In the genomic region with DNA sequence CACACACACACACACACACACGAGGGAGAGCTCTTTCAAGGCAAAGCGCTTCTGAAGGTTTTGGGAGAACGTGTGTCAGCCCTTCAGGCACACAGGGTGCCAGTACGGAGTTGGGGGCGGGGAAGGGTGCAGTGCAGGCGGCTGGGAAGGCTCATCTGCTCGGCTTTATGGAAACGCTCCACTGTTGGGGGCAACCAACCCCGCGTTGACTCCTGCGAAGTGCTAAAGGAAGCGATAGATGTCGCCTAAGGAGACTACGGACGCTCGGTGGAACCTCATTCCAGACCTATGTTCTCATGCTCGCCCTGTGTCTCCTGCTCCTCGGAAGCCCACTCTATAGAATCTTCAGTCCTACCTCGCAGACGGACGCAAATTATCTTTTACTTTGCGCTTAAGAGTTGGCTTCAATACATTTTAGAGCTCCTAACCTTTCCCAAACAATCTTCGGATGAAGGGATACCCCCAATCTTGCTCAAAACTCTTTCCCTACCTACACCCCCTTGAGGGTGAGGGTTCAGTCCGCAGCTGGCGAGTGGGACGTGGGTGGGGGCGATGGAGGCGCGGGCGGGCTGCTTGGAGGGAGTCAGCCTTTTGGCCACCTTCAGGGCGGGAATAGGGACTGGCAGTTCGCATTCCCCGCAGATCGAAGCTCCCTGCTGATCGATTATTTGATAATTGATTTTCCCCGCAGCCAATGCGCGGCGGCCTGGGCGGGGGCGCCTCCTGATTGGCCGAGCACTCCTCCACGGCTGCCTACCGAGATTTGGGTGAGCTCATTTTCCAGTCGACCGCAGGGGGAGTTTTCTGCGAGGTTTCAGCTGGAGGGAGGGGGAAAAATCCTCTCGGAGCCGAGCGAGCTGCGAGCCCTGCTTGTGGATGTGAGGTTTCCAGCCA, we compare ENCODE assay signal across 1 cellular context.
A peak's percentile ranks its signal among the peaks of the same experiment; 100 is the strongest.
TF ChIP-seq lines count a peak whose summit lies in the region.

No MANE protein-coding gene starts in this region.

TF ChIP-seq in HepG2, 621 proteins besides CTCF, POLR2A, EP300 and RAD21 (continued from another document and continues in another):
- TF ChIP-seq, protein P1, sequence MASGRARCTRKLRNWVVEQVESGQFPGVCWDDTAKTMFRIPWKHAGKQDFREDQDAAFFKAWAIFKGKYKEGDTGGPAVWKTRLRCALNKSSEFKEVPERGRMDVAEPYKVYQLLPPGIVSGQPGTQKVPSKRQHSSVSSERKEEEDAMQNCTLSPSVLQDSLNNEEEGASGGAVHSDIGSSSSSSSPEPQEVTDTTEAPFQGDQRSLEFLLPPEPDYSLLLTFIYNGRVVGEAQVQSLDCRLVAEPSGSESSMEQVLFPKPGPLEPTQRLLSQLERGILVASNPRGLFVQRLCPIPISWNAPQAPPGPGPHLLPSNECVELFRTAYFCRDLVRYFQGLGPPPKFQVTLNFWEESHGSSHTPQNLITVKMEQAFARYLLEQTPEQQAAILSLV (CRISPR knock-in tag; IDR thresholded peaks at IDR 0.05; ENCODE audit: borderline replicate concordance): no peak; the same call in 1 of the 2 replicates
- no peak for TF ChIP-seq MXD4 (CRISPR knock-in tag; IDR thresholded peaks at IDR 0.05)
- no peak for TF ChIP-seq ZNF260 (CRISPR knock-in tag; IDR thresholded peaks at IDR 0.05; ENCODE audit: borderline replicate concordance, low read depth)
- no peak for TF ChIP-seq ZNF354B (CRISPR knock-in tag; IDR thresholded peaks at IDR 0.05)
- peak; percentile 59; the same call in 1 of the 2 replicates for TF ChIP-seq SOX5 (CRISPR knock-in tag; IDR thresholded peaks at IDR 0.05; ENCODE audit: borderline replicate concordance)
- TF ChIP-seq, protein P2, sequence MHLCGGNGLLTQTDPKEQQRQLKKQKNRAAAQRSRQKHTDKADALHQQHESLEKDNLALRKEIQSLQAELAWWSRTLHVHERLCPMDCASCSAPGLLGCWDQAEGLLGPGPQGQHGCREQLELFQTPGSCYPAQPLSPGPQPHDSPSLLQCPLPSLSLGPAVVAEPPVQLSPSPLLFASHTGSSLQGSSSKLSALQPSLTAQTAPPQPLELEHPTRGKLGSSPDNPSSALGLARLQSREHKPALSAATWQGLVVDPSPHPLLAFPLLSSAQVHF (CRISPR knock-in tag; IDR thresholded peaks at IDR 0.05): 0 out of 2 replicates have a peak, but pooled peaks have one; percentile 33
- 0 out of 2 replicates have a peak, but pooled peaks have one; percentile 63 for TF ChIP-seq ZSCAN25 (CRISPR knock-in tag; IDR thresholded peaks at IDR 0.05)
- no peak for TF ChIP-seq RELA (CRISPR knock-in tag; IDR thresholded peaks at IDR 0.05)
- TF ChIP-seq RARA (CRISPR knock-in tag; IDR thresholded peaks at IDR 0.05): no peak
- TF ChIP-seq, protein P3, sequence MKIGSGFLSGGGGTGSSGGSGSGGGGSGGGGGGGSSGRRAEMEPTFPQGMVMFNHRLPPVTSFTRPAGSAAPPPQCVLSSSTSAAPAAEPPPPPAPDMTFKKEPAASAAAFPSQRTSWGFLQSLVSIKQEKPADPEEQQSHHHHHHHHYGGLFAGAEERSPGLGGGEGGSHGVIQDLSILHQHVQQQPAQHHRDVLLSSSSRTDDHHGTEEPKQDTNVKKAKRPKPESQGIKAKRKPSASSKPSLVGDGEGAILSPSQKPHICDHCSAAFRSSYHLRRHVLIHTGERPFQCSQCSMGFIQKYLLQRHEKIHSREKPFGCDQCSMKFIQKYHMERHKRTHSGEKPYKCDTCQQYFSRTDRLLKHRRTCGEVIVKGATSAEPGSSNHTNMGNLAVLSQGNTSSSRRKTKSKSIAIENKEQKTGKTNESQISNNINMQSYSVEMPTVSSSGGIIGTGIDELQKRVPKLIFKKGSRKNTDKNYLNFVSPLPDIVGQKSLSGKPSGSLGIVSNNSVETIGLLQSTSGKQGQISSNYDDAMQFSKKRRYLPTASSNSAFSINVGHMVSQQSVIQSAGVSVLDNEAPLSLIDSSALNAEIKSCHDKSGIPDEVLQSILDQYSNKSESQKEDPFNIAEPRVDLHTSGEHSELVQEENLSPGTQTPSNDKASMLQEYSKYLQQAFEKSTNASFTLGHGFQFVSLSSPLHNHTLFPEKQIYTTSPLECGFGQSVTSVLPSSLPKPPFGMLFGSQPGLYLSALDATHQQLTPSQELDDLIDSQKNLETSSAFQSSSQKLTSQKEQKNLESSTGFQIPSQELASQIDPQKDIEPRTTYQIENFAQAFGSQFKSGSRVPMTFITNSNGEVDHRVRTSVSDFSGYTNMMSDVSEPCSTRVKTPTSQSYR (CRISPR knock-in tag; IDR thresholded peaks at IDR 0.05; ENCODE audit: borderline replicate concordance): peak; percentile 37; the same call in 1 of the 2 replicates
- no peak for TF ChIP-seq U2AF2 (IDR thresholded peaks at IDR 0.05; ENCODE audit: low read depth, low read length)
- TF ChIP-seq ZNF501 (CRISPR knock-in tag; IDR thresholded peaks at IDR 0.05): peak; percentile 65; the same call in 1 of the 2 replicates
- TF ChIP-seq DPF2 (CRISPR knock-in tag; IDR thresholded peaks at IDR 0.05; ENCODE audit: borderline replicate concordance, low read depth): no peak
- TF ChIP-seq YY1 (IDR thresholded peaks at IDR 0.05; ENCODE audit: insufficient read depth, insufficient replicate concordance, low read depth, low read length): peak; percentile 61
- TF ChIP-seq, protein P4, sequence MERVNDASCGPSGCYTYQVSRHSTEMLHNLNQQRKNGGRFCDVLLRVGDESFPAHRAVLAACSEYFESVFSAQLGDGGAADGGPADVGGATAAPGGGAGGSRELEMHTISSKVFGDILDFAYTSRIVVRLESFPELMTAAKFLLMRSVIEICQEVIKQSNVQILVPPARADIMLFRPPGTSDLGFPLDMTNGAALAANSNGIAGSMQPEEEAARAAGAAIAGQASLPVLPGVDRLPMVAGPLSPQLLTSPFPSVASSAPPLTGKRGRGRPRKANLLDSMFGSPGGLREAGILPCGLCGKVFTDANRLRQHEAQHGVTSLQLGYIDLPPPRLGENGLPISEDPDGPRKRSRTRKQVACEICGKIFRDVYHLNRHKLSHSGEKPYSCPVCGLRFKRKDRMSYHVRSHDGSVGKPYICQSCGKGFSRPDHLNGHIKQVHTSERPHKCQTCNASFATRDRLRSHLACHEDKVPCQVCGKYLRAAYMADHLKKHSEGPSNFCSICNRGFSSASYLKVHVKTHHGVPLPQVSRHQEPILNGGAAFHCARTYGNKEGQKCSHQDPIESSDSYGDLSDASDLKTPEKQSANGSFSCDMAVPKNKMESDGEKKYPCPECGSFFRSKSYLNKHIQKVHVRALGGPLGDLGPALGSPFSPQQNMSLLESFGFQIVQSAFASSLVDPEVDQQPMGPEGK (CRISPR knock-in tag; IDR thresholded peaks at IDR 0.05): peak; percentile 65
- no peak for TF ChIP-seq AGO2 (optimal IDR thresholded peaks at IDR 0.05; ENCODE audit: low read depth, low read length)
- peak; percentile 30; the same call in 1 of the 2 replicates for TF ChIP-seq ZNF292 (CRISPR knock-in tag; IDR thresholded peaks at IDR 0.05; ENCODE audit: borderline replicate concordance, low read depth)
- TF ChIP-seq RBFOX2 (IDR thresholded peaks at IDR 0.05; ENCODE audit: low read depth, low read length): no peak
- TF ChIP-seq SOX6 (IDR thresholded peaks at IDR 0.05): no peak
- TF ChIP-seq SOX6 (CRISPR knock-in tag; IDR thresholded peaks at IDR 0.05): 0 out of 2 replicates have a peak, but pooled peaks have one; percentile 9
- no peak for TF ChIP-seq ZNF713 (CRISPR knock-in tag; IDR thresholded peaks at IDR 0.05)
- 0 out of 2 replicates have a peak, but pooled peaks have one; percentile 77 for TF ChIP-seq ZNF615 (CRISPR knock-in tag; IDR thresholded peaks at IDR 0.05; ENCODE audit: borderline replicate concordance)
- TF ChIP-seq ZNF777 (CRISPR knock-in tag; IDR thresholded peaks at IDR 0.05): no peak
- no peak for TF ChIP-seq ATM (IDR thresholded peaks at IDR 0.05; ENCODE audit: borderline replicate concordance)
- TF ChIP-seq KDM5B (CRISPR knock-in tag; IDR thresholded peaks at IDR 0.05; ENCODE audit: borderline replicate concordance): peak; percentile 59; the same call in 1 of the 2 replicates
- no peak for TF ChIP-seq ZNF776 (CRISPR knock-in tag; IDR thresholded peaks at IDR 0.05)
- TF ChIP-seq MED13 (CRISPR knock-in tag; IDR thresholded peaks at IDR 0.05): no peak
- TF ChIP-seq SRSF9 (IDR thresholded peaks at IDR 0.05; ENCODE audit: borderline replicate concordance, insufficient read depth, low read depth, low read length, poor library complexity, severe bottlenecking): no peak
- TF ChIP-seq, protein P5, sequence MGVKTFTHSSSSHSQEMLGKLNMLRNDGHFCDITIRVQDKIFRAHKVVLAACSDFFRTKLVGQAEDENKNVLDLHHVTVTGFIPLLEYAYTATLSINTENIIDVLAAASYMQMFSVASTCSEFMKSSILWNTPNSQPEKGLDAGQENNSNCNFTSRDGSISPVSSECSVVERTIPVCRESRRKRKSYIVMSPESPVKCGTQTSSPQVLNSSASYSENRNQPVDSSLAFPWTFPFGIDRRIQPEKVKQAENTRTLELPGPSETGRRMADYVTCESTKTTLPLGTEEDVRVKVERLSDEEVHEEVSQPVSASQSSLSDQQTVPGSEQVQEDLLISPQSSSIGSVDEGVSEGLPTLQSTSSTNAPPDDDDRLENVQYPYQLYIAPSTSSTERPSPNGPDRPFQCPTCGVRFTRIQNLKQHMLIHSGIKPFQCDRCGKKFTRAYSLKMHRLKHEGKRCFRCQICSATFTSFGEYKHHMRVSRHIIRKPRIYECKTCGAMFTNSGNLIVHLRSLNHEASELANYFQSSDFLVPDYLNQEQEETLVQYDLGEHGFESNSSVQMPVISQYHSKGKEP (CRISPR knock-in tag; IDR thresholded peaks at IDR 0.05): no peak
- TF ChIP-seq REXO4 (CRISPR knock-in tag; IDR thresholded peaks at IDR 0.05; ENCODE audit: borderline replicate concordance): no peak
- no peak for TF ChIP-seq RFXANK (CRISPR knock-in tag; IDR thresholded peaks at IDR 0.05)
- TF ChIP-seq FOXA1 (IDR thresholded peaks at IDR 0.05): no peak
- TF ChIP-seq FOXA1 (CRISPR knock-in tag; IDR thresholded peaks at IDR 0.05): no peak
- no peak for TF ChIP-seq GABPA (IDR thresholded peaks at IDR 0.05; ENCODE audit: low read depth, low read length)
- TF ChIP-seq GABPA (CRISPR knock-in tag; IDR thresholded peaks at IDR 0.05; ENCODE audit: low read depth): peak; percentile 33; the same call in 1 of the 2 replicates
- no peak; the same call in 1 of the 2 replicates for TF ChIP-seq MED1 (CRISPR knock-in tag; IDR thresholded peaks at IDR 0.05)
- no peak for TF ChIP-seq ZFAT (CRISPR knock-in tag; conservative IDR thresholded peaks at IDR 0.05)
- TF ChIP-seq ZNF335 (CRISPR knock-in tag; IDR thresholded peaks at IDR 0.05): no peak
- peak; percentile 49 for TF ChIP-seq FOXK2 (IDR thresholded peaks at IDR 0.05)
- TF ChIP-seq, protein P6, sequence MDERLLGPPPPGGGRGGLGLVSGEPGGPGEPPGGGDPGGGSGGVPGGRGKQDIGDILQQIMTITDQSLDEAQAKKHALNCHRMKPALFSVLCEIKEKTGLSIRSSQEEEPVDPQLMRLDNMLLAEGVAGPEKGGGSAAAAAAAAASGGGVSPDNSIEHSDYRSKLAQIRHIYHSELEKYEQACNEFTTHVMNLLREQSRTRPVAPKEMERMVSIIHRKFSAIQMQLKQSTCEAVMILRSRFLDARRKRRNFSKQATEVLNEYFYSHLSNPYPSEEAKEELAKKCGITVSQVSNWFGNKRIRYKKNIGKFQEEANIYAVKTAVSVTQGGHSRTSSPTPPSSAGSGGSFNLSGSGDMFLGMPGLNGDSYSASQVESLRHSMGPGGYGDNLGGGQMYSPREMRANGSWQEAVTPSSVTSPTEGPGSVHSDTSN (CRISPR knock-in tag; IDR thresholded peaks at IDR 0.05): peak; percentile 48
- TF ChIP-seq ELF1 (CRISPR knock-in tag; IDR thresholded peaks at IDR 0.05): peak; percentile 78
- TF ChIP-seq, protein P7, sequence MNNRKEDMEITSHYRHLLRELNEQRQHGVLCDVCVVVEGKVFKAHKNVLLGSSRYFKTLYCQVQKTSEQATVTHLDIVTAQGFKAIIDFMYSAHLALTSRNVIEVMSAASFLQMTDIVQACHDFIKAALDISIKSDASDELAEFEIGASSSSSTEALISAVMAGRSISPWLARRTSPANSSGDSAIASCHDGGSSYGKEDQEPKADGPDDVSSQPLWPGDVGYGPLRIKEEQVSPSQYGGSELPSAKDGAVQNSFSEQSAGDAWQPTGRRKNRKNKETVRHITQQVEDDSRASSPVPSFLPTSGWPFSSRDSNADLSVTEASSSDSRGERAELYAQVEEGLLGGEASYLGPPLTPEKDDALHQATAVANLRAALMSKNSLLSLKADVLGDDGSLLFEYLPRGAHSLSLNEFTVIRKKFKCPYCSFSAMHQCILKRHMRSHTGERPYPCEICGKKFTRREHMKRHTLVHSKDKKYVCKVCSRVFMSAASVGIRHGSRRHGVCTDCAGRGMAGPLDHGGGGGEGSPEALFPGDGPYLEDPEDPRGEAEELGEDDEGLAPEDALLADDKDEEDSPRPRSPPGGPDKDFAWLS (CRISPR knock-in tag; IDR thresholded peaks at IDR 0.05; ENCODE audit: borderline replicate concordance): no peak
- TF ChIP-seq, protein P8, sequence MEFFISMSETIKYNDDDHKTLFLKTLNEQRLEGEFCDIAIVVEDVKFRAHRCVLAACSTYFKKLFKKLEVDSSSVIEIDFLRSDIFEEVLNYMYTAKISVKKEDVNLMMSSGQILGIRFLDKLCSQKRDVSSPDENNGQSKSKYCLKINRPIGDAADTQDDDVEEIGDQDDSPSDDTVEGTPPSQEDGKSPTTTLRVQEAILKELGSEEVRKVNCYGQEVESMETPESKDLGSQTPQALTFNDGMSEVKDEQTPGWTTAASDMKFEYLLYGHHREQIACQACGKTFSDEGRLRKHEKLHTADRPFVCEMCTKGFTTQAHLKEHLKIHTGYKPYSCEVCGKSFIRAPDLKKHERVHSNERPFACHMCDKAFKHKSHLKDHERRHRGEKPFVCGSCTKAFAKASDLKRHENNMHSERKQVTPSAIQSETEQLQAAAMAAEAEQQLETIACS (CRISPR knock-in tag; IDR thresholded peaks at IDR 0.05): no peak
- no peak for TF ChIP-seq SETDB1 (CRISPR knock-in tag; IDR thresholded peaks at IDR 0.05; ENCODE audit: borderline replicate concordance)
- TF ChIP-seq GATAD2A (CRISPR knock-in tag; IDR thresholded peaks at IDR 0.05): peak; percentile 67
- TF ChIP-seq PRMT3 (CRISPR knock-in tag; IDR thresholded peaks at IDR 0.05; ENCODE audit: borderline replicate concordance, low read depth): no peak
- TF ChIP-seq, protein P9, sequence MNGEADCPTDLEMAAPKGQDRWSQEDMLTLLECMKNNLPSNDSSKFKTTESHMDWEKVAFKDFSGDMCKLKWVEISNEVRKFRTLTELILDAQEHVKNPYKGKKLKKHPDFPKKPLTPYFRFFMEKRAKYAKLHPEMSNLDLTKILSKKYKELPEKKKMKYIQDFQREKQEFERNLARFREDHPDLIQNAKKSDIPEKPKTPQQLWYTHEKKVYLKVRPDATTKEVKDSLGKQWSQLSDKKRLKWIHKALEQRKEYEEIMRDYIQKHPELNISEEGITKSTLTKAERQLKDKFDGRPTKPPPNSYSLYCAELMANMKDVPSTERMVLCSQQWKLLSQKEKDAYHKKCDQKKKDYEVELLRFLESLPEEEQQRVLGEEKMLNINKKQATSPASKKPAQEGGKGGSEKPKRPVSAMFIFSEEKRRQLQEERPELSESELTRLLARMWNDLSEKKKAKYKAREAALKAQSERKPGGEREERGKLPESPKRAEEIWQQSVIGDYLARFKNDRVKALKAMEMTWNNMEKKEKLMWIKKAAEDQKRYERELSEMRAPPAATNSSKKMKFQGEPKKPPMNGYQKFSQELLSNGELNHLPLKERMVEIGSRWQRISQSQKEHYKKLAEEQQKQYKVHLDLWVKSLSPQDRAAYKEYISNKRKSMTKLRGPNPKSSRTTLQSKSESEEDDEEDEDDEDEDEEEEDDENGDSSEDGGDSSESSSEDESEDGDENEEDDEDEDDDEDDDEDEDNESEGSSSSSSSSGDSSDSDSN (CRISPR knock-in tag; IDR thresholded peaks at IDR 0.05): no peak; the same call in 1 of the 2 replicates
- no peak for TF ChIP-seq RBM39 (IDR thresholded peaks at IDR 0.05; ENCODE audit: low read depth, low read length, poor library complexity, severe bottlenecking)
- no peak for TF ChIP-seq ZNF746 (CRISPR knock-in tag; IDR thresholded peaks at IDR 0.05)
- TF ChIP-seq RBM22 (optimal IDR thresholded peaks at IDR 0.05; ENCODE audit: low read length): no peak
- no peak for TF ChIP-seq TARDBP (CRISPR knock-in tag; IDR thresholded peaks at IDR 0.05)
